Comparison of ENCODE assay signal across 23 cellular contexts in the genomic region with DNA sequence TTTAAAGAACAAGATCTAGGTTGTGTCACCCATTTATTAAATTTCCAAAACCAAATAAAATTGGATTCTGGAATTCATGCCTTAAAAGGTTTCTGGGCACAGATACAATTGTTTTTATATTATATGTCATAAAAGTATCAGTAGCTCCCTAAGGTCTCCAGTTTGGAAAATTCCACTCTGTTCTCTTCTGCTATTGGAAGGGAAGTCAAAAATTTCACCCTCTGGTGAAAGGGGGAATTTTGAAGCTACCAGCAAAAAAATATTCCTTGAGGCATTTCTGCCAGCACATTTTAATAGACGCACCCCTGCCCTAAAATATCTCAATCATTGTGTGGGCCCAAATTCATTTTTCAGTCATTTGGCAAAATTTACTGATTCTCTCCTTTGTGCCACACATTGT.
DNase-seq lines count a peak whose midpoint lies in the region; ATAC-seq and TF ChIP-seq lines count a peak whose summit lies in the region.
"Had no signal": no experiment of that assay in that cellular context is flagged by ENCODE, and none has a peak within 500 bp of the region (broad histone marks: within the 10 kb centered on the region; RNA-seq: fewer than 3 reads in every experiment).

No MANE protein-coding gene starts in this region.

- no peaks in the 10 kb centered on the region for H3K9me3 ChIP-seq in CD4-positive, CD25-positive, alpha-beta regulatory T cell (ENCODE audit: control insufficient read depth in 2 of 2, low read length in 2 of 2)
- H3K9me3 ChIP-seq: ascending aorta, Caco-2, prostate gland, upper lobe of right lung had no signal

- H3K9me3 Mint-ChIP-seq in activated CD4-positive, alpha-beta T cell treated with anti-CD3 and anti-CD28 coated beads, Interleukin-2, amount 10 ng/mL, durations not matched to agents 7 days and 5 days, result no peaks in the 10 kb centered on the region
- no peaks in the 10 kb centered on the region for H3K9me3 Mint-ChIP-seq in CD4-positive, CD25-positive, alpha-beta regulatory T cell
- H3K9me3 Mint-ChIP-seq in activated CD4-positive, alpha-beta memory T cell treated with anti-CD3 and anti-CD28 coated beads, Interleukin-2, amount 10 ng/mL, durations not matched to agents 7 days and 5 days, result no peaks in the 10 kb centered on the region
- no peaks in the 10 kb centered on the region for H3K9me3 Mint-ChIP-seq in osteocyte (ENCODE audit: unreplicated experiment)

- no peak overlapping the region for H3K4me3 Mint-ChIP-seq in activated CD4-positive, alpha-beta T cell treated with anti-CD3 and anti-CD28 coated beads, Interleukin-2, amount 10 ng/mL, durations not matched to agents 7 days and 5 days
- peak overlapping the region in 3 of 4 donors; percentile 45 to 84 (median 78) for H3K4me3 Mint-ChIP-seq in CD4-positive, CD25-positive, alpha-beta regulatory T cell
- H3K4me3 Mint-ChIP-seq in activated CD4-positive, alpha-beta memory T cell treated with anti-CD3 and anti-CD28 coated beads, Interleukin-2, amount 10 ng/mL, durations not matched to agents 7 days and 5 days, result peak overlapping the region; percentile 75
- H3K4me3 Mint-ChIP-seq in osteocyte (ENCODE audit: unreplicated experiment), result no peak overlapping the region

- no peak for DNase-seq in activated CD4-positive, alpha-beta T cell treated with anti-CD3 and anti-CD28 coated beads, Interleukin-2, amount 10 ng/mL, durations not matched to agents 7 days and 5 days
- no peak for DNase-seq in activated CD4-positive, alpha-beta T cell treated with anti-CD3 and anti-CD28 coated beads, Interleukin-2, amount 50 U/mL, for 4 hours
- no peak for DNase-seq in CD4-positive, CD25-positive, alpha-beta regulatory T cell
- DNase-seq in activated CD4-positive, alpha-beta memory T cell treated with anti-CD3 and anti-CD28 coated beads, Interleukin-2, amount 10 ng/mL, durations not matched to agents 7 days and 5 days, result no peak
- no peak for DNase-seq in osteocyte (ENCODE audit: extremely low spot score, unreplicated experiment)
- DNase-seq in GDM1 (lab: John Stamatoyannopoulos, UW), result no peak
- DNase-seq in ureter (ENCODE audit: low spot score), result no peak
- no peak for DNase-seq in AG20443 (ENCODE audit: low spot score)
- DNase-seq: activated CD4-positive, alpha-beta T cell treated with anti-CD3 and anti-CD28 coated beads for 4 hours; activated naive CD4-positive, alpha-beta T cell treated with anti-CD3 and anti-CD28 coated beads, Interleukin-2, amount 50 U/mL, for 16 hours; Caco-2; caudate nucleus; DMS79 treated with DMSO at 0.1 percent for 48 hours; glutamatergic neuron; kidney; NCI-H1694; NCI-H2171; NCI-H524; PC-9; SHP77 treated with DMSO at 0.1 percent for 48 hours; upper lobe of right lung had no signal

- CTCF ChIA-PET in activated CD4-positive, alpha-beta T cell treated with anti-CD3 and anti-CD28 coated beads, Interleukin-2, amount 10 ng/mL, durations not matched to agents 7 days and 5 days (lab: Charles Lee), result interaction anchor here (1.1 to 20.0 kb wide), 6 partner anchors 9 to 202 kb away, joined by 3 to 240 read pairs (median 12); no protein-coding TSS in a partner anchor
- CTCF ChIA-PET in activated CD4-positive, alpha-beta memory T cell treated with anti-CD3 and anti-CD28 coated beads, Interleukin-2, amount 10 ng/mL, durations not matched to agents 7 days and 5 days (lab: Charles Lee), result interaction anchor here (1.2 to 19.7 kb wide), 9 partner anchors 9 to 288 kb away, joined by 4 to 422 read pairs (median 8); no protein-coding TSS in a partner anchor

- peak overlapping the region; percentile 90 for H3K27ac Mint-ChIP-seq in activated CD4-positive, alpha-beta T cell treated with anti-CD3 and anti-CD28 coated beads, Interleukin-2, amount 10 ng/mL, durations not matched to agents 7 days and 5 days
- peak overlapping the region in 1 of 3 donors; percentile 79 for H3K27ac Mint-ChIP-seq in CD4-positive, CD25-positive, alpha-beta regulatory T cell
- peak overlapping the region; percentile 17 for H3K27ac Mint-ChIP-seq in activated CD4-positive, alpha-beta memory T cell treated with anti-CD3 and anti-CD28 coated beads, Interleukin-2, amount 10 ng/mL, durations not matched to agents 7 days and 5 days
- peak overlapping the region; percentile 74 for H3K27ac Mint-ChIP-seq in osteocyte (ENCODE audit: unreplicated experiment)

- H3K27ac ChIP-seq in CD4-positive, CD25-positive, alpha-beta regulatory T cell (ENCODE audit: insufficient read depth, low read length, poor library complexity, severe bottlenecking), result no peak overlapping the region
- H3K27ac ChIP-seq: ascending aorta, PC-9, prostate gland, upper lobe of right lung had no signal

- peaks cover 60% of the 10 kb centered on the region for H3K4me1 Mint-ChIP-seq in activated CD4-positive, alpha-beta T cell treated with anti-CD3 and anti-CD28 coated beads, Interleukin-2, amount 10 ng/mL, durations not matched to agents 7 days and 5 days
- H3K4me1 Mint-ChIP-seq in CD4-positive, CD25-positive, alpha-beta regulatory T cell, result peaks cover 7 to 30% (median 21%) of the 10 kb centered on the region in 4 donors
- H3K4me1 Mint-ChIP-seq in activated CD4-positive, alpha-beta memory T cell treated with anti-CD3 and anti-CD28 coated beads, Interleukin-2, amount 10 ng/mL, durations not matched to agents 7 days and 5 days, result peaks cover 35% of the 10 kb centered on the region
- H3K4me1 Mint-ChIP-seq in osteocyte (ENCODE audit: unreplicated experiment), result peaks cover 14% of the 10 kb centered on the region

- H3K36me3 Mint-ChIP-seq in activated CD4-positive, alpha-beta T cell treated with anti-CD3 and anti-CD28 coated beads, Interleukin-2, amount 10 ng/mL, durations not matched to agents 7 days and 5 days (ENCODE audit: low read depth), result peaks cover 4% of the 10 kb centered on the region
- no peaks in the 10 kb centered on the region for H3K36me3 Mint-ChIP-seq in CD4-positive, CD25-positive, alpha-beta regulatory T cell
- H3K36me3 Mint-ChIP-seq in activated CD4-positive, alpha-beta memory T cell treated with anti-CD3 and anti-CD28 coated beads, Interleukin-2, amount 10 ng/mL, durations not matched to agents 7 days and 5 days (ENCODE audit: low read depth), result no peaks in the 10 kb centered on the region
- no peaks in the 10 kb centered on the region for H3K36me3 Mint-ChIP-seq in osteocyte (ENCODE audit: unreplicated experiment)

- no peaks in the 10 kb centered on the region for H3K27me3 Mint-ChIP-seq in activated CD4-positive, alpha-beta T cell treated with anti-CD3 and anti-CD28 coated beads, Interleukin-2, amount 10 ng/mL, durations not matched to agents 7 days and 5 days
- H3K27me3 Mint-ChIP-seq in CD4-positive, CD25-positive, alpha-beta regulatory T cell, result no peaks in the 10 kb centered on the region
- no peaks in the 10 kb centered on the region for H3K27me3 Mint-ChIP-seq in activated CD4-positive, alpha-beta memory T cell treated with anti-CD3 and anti-CD28 coated beads, Interleukin-2, amount 10 ng/mL, durations not matched to agents 7 days and 5 days
- no peaks in the 10 kb centered on the region for H3K27me3 Mint-ChIP-seq in osteocyte (ENCODE audit: unreplicated experiment)

- no peak for TF ChIP-seq CTCF in osteocyte (IDR thresholded peaks at IDR 0.05)

- peaks cover 46% of the 10 kb centered on the region for H3K4me1 ChIP-seq in CD4-positive, CD25-positive, alpha-beta regulatory T cell (ENCODE audit: control insufficient read depth, insufficient read depth, low read length, poor library complexity, severe bottlenecking)
- H3K4me1 ChIP-seq: ascending aorta, Caco-2, prostate gland, upper lobe of right lung had no signal

- POLR2A ChIA-PET in activated CD4-positive, alpha-beta T cell treated with anti-CD3 and anti-CD28 coated beads, Interleukin-2, amount 10 ng/mL, durations not matched to agents 7 days and 5 days (lab: Charles Lee), result interaction anchor here (0.6 kb wide), 1 partner anchor 26 kb away, joined by 9 read pairs; no protein-coding TSS in a partner anchor
- POLR2A ChIA-PET in activated CD4-positive, alpha-beta memory T cell treated with anti-CD3 and anti-CD28 coated beads, Interleukin-2, amount 10 ng/mL, durations not matched to agents 7 days and 5 days (lab: Charles Lee), result interaction anchor here (0.7 to 7.3 kb wide), 18 partner anchors 9 to 1286 kb away, joined by 3 to 72 read pairs (median 6); no protein-coding TSS in a partner anchor

- no peak for ATAC-seq in CD4-positive, CD25-positive, alpha-beta regulatory T cell (ENCODE audit: low read depth in 2 of 2)
- ATAC-seq: upper lobe of right lung had no signal

- no peak overlapping the region for H3K4me3 ChIP-seq in CD4-positive, CD25-positive, alpha-beta regulatory T cell (ENCODE audit: low read depth, low read length)
- H3K4me3 ChIP-seq: ascending aorta, PC-9, prostate gland, upper lobe of right lung had no signal

- H3K27me3 ChIP-seq in CD4-positive, CD25-positive, alpha-beta regulatory T cell (ENCODE audit: control insufficient read depth, insufficient read depth, low read length), result no peaks in the 10 kb centered on the region
- H3K27me3 ChIP-seq: ascending aorta, upper lobe of right lung had no signal

- no peaks in the 10 kb centered on the region for H3K36me3 ChIP-seq in CD4-positive, CD25-positive, alpha-beta regulatory T cell (ENCODE audit: control insufficient read depth, insufficient read depth, low read length)
- H3K36me3 ChIP-seq: ascending aorta, prostate gland, upper lobe of right lung had no signal

Comparison
In these comparisons a context has a peak if more than half of its experiments do, and no peak if none do; other contexts are left out.
1. H3K4me3 Mint-ChIP-seq: peak in CD4-positive, CD25-positive, alpha-beta regulatory T cell (3 of 4) and activated CD4-positive, alpha-beta memory T cell treated with anti-CD3 and anti-CD28 coated beads, Interleukin-2, amount 10 ng/mL, durations not matched to agents 7 days and 5 days (single experiment); none in activated CD4-positive, alpha-beta T cell treated with anti-CD3 and anti-CD28 coated beads, Interleukin-2, amount 10 ng/mL, durations not matched to agents 7 days and 5 days (single experiment) and osteocyte (single experiment).